In the genomic region with DNA sequence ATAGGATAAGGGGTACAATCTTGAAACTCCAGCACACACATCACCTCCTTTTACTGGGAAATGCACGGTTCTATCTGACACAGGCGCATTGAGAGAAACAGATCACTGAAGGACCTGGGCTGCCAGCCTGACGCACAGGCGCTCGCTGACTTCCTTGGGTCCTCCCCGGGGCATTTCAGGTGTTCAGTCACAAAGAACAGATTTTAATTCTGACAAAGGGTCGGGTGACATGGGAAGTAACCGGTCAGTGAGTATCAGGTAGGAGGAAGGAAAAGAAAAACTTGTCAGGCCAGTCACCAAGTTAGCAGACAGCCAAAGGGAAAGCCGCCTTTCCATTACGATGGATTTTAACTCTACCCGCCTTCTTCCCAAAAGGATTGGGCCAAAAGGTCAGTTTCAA, we compare ENCODE assay signal across 12 cellular contexts.
"Had no signal": no experiment of that assay in that cellular context is flagged by ENCODE, and none has a peak within 500 bp of the region (broad histone marks: within the 10 kb centered on the region; RNA-seq: fewer than 3 reads in every experiment).

No MANE protein-coding gene starts in this region.

- DNase-seq: activated naive CD4-positive, alpha-beta T cell treated with anti-CD3 and anti-CD28 coated beads, Interleukin-2, amount 50 U/mL, for 16 hours; activated T-cell treated with anti-CD3 and anti-CD28 coated beads, Interleukin-2, amount 50 U/mL, for 1 hour; effector memory CD8-positive, alpha-beta T cell; hypothalamus; left cardiac atrium; mesenchymal stem cell; small intestine; transverse colon had no signal

- H3K9me3 ChIP-seq: ovary, transverse colon had no signal

- H3K36me3 ChIP-seq: ovary, transverse colon had no signal

- H3K4me3 Mint-ChIP-seq: brain; effector memory CD8-positive, alpha-beta T cell; stimulated activated effector memory CD8-positive, alpha-beta T cell treated with anti-CD3 and anti-CD28 coated beads, Interleukin-12 subunit alpha, Interleukin-12 subunit beta, amount 100 ng/mL, for 72 hours had no signal

- H3K27ac Mint-ChIP-seq: effector memory CD8-positive, alpha-beta T cell; stimulated activated effector memory CD8-positive, alpha-beta T cell treated with anti-CD3 and anti-CD28 coated beads, Interleukin-12 subunit alpha, Interleukin-12 subunit beta, amount 100 ng/mL, for 72 hours had no signal

- H3K36me3 Mint-ChIP-seq: stimulated activated effector memory CD8-positive, alpha-beta T cell treated with anti-CD3 and anti-CD28 coated beads, Interleukin-12 subunit alpha, Interleukin-12 subunit beta, amount 100 ng/mL, for 72 hours had no signal

- H3K9me3 Mint-ChIP-seq: effector memory CD8-positive, alpha-beta T cell; stimulated activated effector memory CD8-positive, alpha-beta T cell treated with anti-CD3 and anti-CD28 coated beads, Interleukin-12 subunit alpha, Interleukin-12 subunit beta, amount 100 ng/mL, for 72 hours had no signal

- H3K27me3 ChIP-seq: ovary, transverse colon had no signal

- H3K4me1 Mint-ChIP-seq: brain; stimulated activated effector memory CD8-positive, alpha-beta T cell treated with anti-CD3 and anti-CD28 coated beads, Interleukin-12 subunit alpha, Interleukin-12 subunit beta, amount 100 ng/mL, for 72 hours had no signal

- H3K4me3 ChIP-seq: ovary, SK-N-MC, transverse colon had no signal

- H3K27ac ChIP-seq: SK-N-MC, transverse colon had no signal
